Comparison of ENCODE assay signal across 12 cellular contexts in genomic region chr11:14075118-14075601, GRCh38.
DNase-seq lines count a peak whose midpoint lies in the region; ATAC-seq, FAIRE-seq and TF ChIP-seq lines count a peak whose summit lies in the region.
"Had no signal": no experiment of that assay in that cellular context is flagged by ENCODE, and none has a peak within 500 bp of the region (broad histone marks: within the 10 kb centered on the region; RNA-seq: fewer than 3 reads in every experiment).

No MANE protein-coding gene starts in this region.

- H3K27ac Mint-ChIP-seq in activated naive CD4-positive, alpha-beta T cell treated with anti-CD3 and anti-CD28 coated beads, Interleukin-2, amount 50 U/mL, for 72 hours: peak overlapping the region; percentile 36 to 84

- ATAC-seq in activated naive CD4-positive, alpha-beta T cell treated with anti-CD3 and anti-CD28 coated beads, Interleukin-2, amount 50 U/mL, for 72 hours: peak; percentile 98 to 99
- no peak for ATAC-seq in HG02798 (IDR thresholded peaks at IDR 0.05; ENCODE audit: poor library complexity, unreplicated experiment)
- ATAC-seq in HG02973 (IDR thresholded peaks at IDR 0.05; ENCODE audit: unreplicated experiment): no peak
- ATAC-seq: heart left ventricle had no signal

- peak; percentile 29 for DNase-seq in D721Med (ENCODE audit: insufficient read length, low spot score)
- DNase-seq in T-helper 22 cell (ENCODE audit: low read depth): peak; percentile 47
- DNase-seq in activated naive CD4-positive, alpha-beta T cell treated with anti-CD3 and anti-CD28 coated beads, Interleukin-2, amount 50 U/mL, for 72 hours (ENCODE audit: low spot score in 2 of 2): peak; percentile 47 to 60
- DNase-seq in stimulated activated CD4-positive, alpha-beta T cell treated with anti-CD3 and anti-CD28 coated beads, Interleukin-12 subunit alpha, Interleukin-12 subunit beta, amount 100 ng/mL, for 4 hours: peak; percentile 25
- no peak for DNase-seq in substantia nigra (lab: John Stamatoyannopoulos, UW)
- DNase-seq in hepatic stellate cell (ENCODE audit: low spot score): no peak
- DNase-seq: Calu3, heart left ventricle, SIG-M5 had no signal

- TF ChIP-seq CTCF in D721Med (IDR thresholded peaks at IDR 0.05; ENCODE audit: insufficient read depth, missing control alignments): no peak

- no peaks in the 10 kb centered on the region for H3K36me3 Mint-ChIP-seq in activated naive CD4-positive, alpha-beta T cell treated with anti-CD3 and anti-CD28 coated beads, Interleukin-2, amount 50 U/mL, for 72 hours

- FAIRE-seq in D721Med (lab: Jason Lieb, UNC): peak; percentile 51

- no peak overlapping the region for H3K27ac ChIP-seq in substantia nigra (ENCODE audit: low read depth, low read length, poor library complexity, severe bottlenecking)
- H3K27ac ChIP-seq: heart left ventricle, suprapubic skin had no signal

- no peaks in the 10 kb centered on the region for H3K9me3 Mint-ChIP-seq in activated naive CD4-positive, alpha-beta T cell treated with anti-CD3 and anti-CD28 coated beads, Interleukin-2, amount 50 U/mL, for 72 hours

Comparison
In these comparisons a context has a peak if more than half of its experiments do, and no peak if none do; other contexts are left out.
1. DNase-seq: peak in D721Med (single experiment), T-helper 22 cell (single experiment), activated naive CD4-positive, alpha-beta T cell treated with anti-CD3 and anti-CD28 coated beads, Interleukin-2, amount 50 U/mL, for 72 hours (2 of 2) and stimulated activated CD4-positive, alpha-beta T cell treated with anti-CD3 and anti-CD28 coated beads, Interleukin-12 subunit alpha, Interleukin-12 subunit beta, amount 100 ng/mL, for 4 hours (single experiment); none in substantia nigra (0 of 49) and hepatic stellate cell (single experiment).
2. ATAC-seq: peak in activated naive CD4-positive, alpha-beta T cell treated with anti-CD3 and anti-CD28 coated beads, Interleukin-2, amount 50 U/mL, for 72 hours (2 of 2); none in HG02798 (single experiment) and HG02973 (single experiment).